In genomic region chr6:122289721-122290501, GRCh38 we compare ENCODE assay signal across 8 cellular contexts.
DNase-seq lines count a peak whose midpoint lies in the region; ATAC-seq, FAIRE-seq and TF ChIP-seq lines count a peak whose summit lies in the region.

No MANE protein-coding gene starts in this region.

- no peak overlapping the region for H3K27ac Mint-ChIP-seq in Calu3 (ENCODE audit: unreplicated experiment)
- H3K27ac Mint-ChIP-seq in astrocyte (ENCODE audit: unreplicated experiment), result no peak overlapping the region
- no peak overlapping the region for H3K27ac Mint-ChIP-seq in T-helper 2 cell treated with Interferon-gamma antibody and Interleukin-4, amounts not matched to agents 5 μg/mL and 100 μg/mL, for 36 hours

- intact Hi-C loops in Calu3 (cut with micrococcal nuclease; ENCODE audit: unreplicated experiment), result loop anchor here (2.0 kb wide), 1 partner anchor 863 kb away; no protein-coding TSS in a partner anchor

- no peaks in the 10 kb centered on the region for H3K4me1 ChIP-seq in astrocyte (ENCODE audit: insufficient read depth, low read length)

- FAIRE-seq in astrocyte (lab: Jason Lieb, UNC), result no peak

- H3K4me3 ChIP-seq in LNCaP clone FGC (ENCODE audit: low read depth, low read length), result no peak overlapping the region
- no peak overlapping the region for H3K4me3 ChIP-seq in astrocyte (ENCODE audit: insufficient read depth, low read depth, low read length)

- no peak overlapping the region for H2AFZ ChIP-seq in astrocyte (ENCODE audit: low read depth, low read length)

- ATAC-seq in GM19035 (IDR thresholded peaks at IDR 0.05; ENCODE audit: unreplicated experiment), result no peak

- no peak for TF ChIP-seq CTCF in Calu3 (IDR thresholded peaks at IDR 0.05; ENCODE audit: unreplicated experiment)
- TF ChIP-seq CTCF in LNCaP clone FGC (IDR thresholded peaks at IDR 0.05; ENCODE audit: control insufficient read depth, extremely low read depth, insufficient read depth), result peak; percentile 57
- TF ChIP-seq CTCF in astrocyte (IDR thresholded peaks at IDR 0.05; ENCODE audit: insufficient read depth, low read depth, low read length), result peak; percentile 9

- H3K36me3 ChIP-seq in astrocyte (ENCODE audit: insufficient read depth, low read length), result no peaks in the 10 kb centered on the region

- H3K9me3 Mint-ChIP-seq in Calu3 (ENCODE audit: low read depth, unreplicated experiment) (no peaks in the 10 kb centered on the region), astrocyte (ENCODE audit: unreplicated experiment) (no peaks in the 10 kb centered on the region)
- H3K9me3 Mint-ChIP-seq in T-helper 2 cell treated with Interferon-gamma antibody and Interleukin-4, amounts not matched to agents 5 μg/mL and 100 μg/mL, for 36 hours, result no peaks in the 10 kb centered on the region

- no peaks in the 10 kb centered on the region for H3K79me2 ChIP-seq in astrocyte (ENCODE audit: insufficient read depth, low read length)

- CTCF ChIA-PET in Calu3 (lab: Charles Lee), result no interaction called here

- peak; percentile 11 for DNase-seq in Calu3
- peak; percentile 3 for DNase-seq in LNCaP clone FGC (ENCODE audit: low read depth)
- peak; percentile 1 for DNase-seq in astrocyte (ENCODE audit: low read depth)
- DNase-seq in kidney tubule cell (ENCODE audit: low spot score), result peak; percentile 37
- no peak for DNase-seq in T-helper 2 cell treated with Interferon-gamma antibody and Interleukin-4, amounts not matched to agents 5 μg/mL and 100 μg/mL, for 36 hours (ENCODE audit: low spot score)
- no peak for DNase-seq in NCI-H226
- no peak for DNase-seq in activated naive CD4-positive, alpha-beta T cell treated with Interleukin-2 at 50 U/mL for 16 hours

- BruUV-seq in Calu3 (replicated peaks; lab: Mats Ljungman, UMichigan), result no TSS peak

- H3K4me3 Mint-ChIP-seq in Calu3 (ENCODE audit: low read depth, unreplicated experiment) (no peak overlapping the region), astrocyte (ENCODE audit: unreplicated experiment) (no peak overlapping the region)
- no peak overlapping the region for H3K4me3 Mint-ChIP-seq in T-helper 2 cell treated with Interferon-gamma antibody and Interleukin-4, amounts not matched to agents 5 μg/mL and 100 μg/mL, for 36 hours

- no peak overlapping the region for H3K27ac ChIP-seq in astrocyte (ENCODE audit: low read depth, low read length)

- no peak overlapping the region for H3K4me2 ChIP-seq in astrocyte (ENCODE audit: low read length)

- H3K9ac ChIP-seq in astrocyte (ENCODE audit: low read length), result no peak overlapping the region

- no peaks in the 10 kb centered on the region for H3K9me3 ChIP-seq in astrocyte (ENCODE audit: insufficient read depth, low read depth, low read length)

- H3K27me3 ChIP-seq in astrocyte (ENCODE audit: insufficient read depth, low read length), result no peaks in the 10 kb centered on the region

- H4K20me1 ChIP-seq in astrocyte (ENCODE audit: insufficient read depth, low read length), result no peaks in the 10 kb centered on the region

- H3K4me1 Mint-ChIP-seq in Calu3 (ENCODE audit: low read depth, unreplicated experiment) (no peaks in the 10 kb centered on the region), astrocyte (ENCODE audit: low read depth, unreplicated experiment) (no peaks in the 10 kb centered on the region)
- no peaks in the 10 kb centered on the region for H3K4me1 Mint-ChIP-seq in T-helper 2 cell treated with Interferon-gamma antibody and Interleukin-4, amounts not matched to agents 5 μg/mL and 100 μg/mL, for 36 hours (ENCODE audit: low read depth)

- no peaks in the 10 kb centered on the region for H3K27me3 Mint-ChIP-seq in Calu3 (ENCODE audit: unreplicated experiment)
- H3K27me3 Mint-ChIP-seq in astrocyte (ENCODE audit: low read depth, unreplicated experiment), result no peaks in the 10 kb centered on the region
- peaks cover 2% of the 10 kb centered on the region for H3K27me3 Mint-ChIP-seq in T-helper 2 cell treated with Interferon-gamma antibody and Interleukin-4, amounts not matched to agents 5 μg/mL and 100 μg/mL, for 36 hours (ENCODE audit: low read depth)

- H3K36me3 Mint-ChIP-seq in Calu3 (ENCODE audit: insufficient read depth, unreplicated experiment) (no peaks in the 10 kb centered on the region), astrocyte (ENCODE audit: low read depth, unreplicated experiment) (no peaks in the 10 kb centered on the region)
- no peaks in the 10 kb centered on the region for H3K36me3 Mint-ChIP-seq in T-helper 2 cell treated with Interferon-gamma antibody and Interleukin-4, amounts not matched to agents 5 μg/mL and 100 μg/mL, for 36 hours (ENCODE audit: low read depth)

Comparison
In these comparisons a context has a peak if more than half of its experiments do, and no peak if none do; other contexts are left out.
1. DNase-seq: peak in Calu3 (single experiment), LNCaP clone FGC (single experiment), astrocyte (single experiment) and kidney tubule cell (single experiment); none in T-helper 2 cell treated with Interferon-gamma antibody and Interleukin-4, amounts not matched to agents 5 μg/mL and 100 μg/mL, for 36 hours (single experiment), NCI-H226 (single experiment) and activated naive CD4-positive, alpha-beta T cell treated with Interleukin-2 at 50 U/mL for 16 hours (single experiment).